Comparison of ENCODE assay signal across 23 cellular contexts in the genomic region with DNA sequence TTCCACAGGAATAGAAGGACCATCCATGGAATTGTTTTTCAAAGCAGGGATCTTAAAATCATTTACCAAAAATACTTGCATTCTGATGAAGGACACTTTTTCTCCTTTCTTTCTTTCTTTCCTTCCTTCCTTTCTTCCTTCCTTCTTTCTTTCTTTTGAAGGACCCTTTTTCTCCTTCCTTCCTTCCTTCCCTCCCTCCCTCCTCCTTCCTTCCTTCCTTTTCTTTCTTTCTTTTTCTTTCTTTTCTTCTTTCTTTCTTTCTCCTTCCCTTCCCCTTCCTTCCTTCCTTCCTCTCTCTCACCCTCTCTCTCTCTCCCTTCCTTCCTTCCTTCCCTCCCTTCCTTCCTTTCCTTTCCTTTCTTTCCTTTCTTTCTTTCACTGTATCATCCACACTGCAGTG.
DNase-seq lines count a peak whose midpoint lies in the region; ATAC-seq and TF ChIP-seq lines count a peak whose summit lies in the region.
"Had no signal": no experiment of that assay in that cellular context is flagged by ENCODE, and none has a peak within 500 bp of the region (broad histone marks: within the 10 kb centered on the region; RNA-seq: fewer than 3 reads in every experiment).

No MANE protein-coding gene starts in this region.

- no peak overlapping the region for H3K4me3 ChIP-seq in CD4-positive, alpha-beta memory T cell (ENCODE audit: low read length in 2 of 2)
- no peak overlapping the region for H3K4me3 ChIP-seq in naive thymus-derived CD4-positive, alpha-beta T cell (ENCODE audit: low read length)
- no peak overlapping the region for H3K4me3 ChIP-seq in upper lobe of right lung
- no peak overlapping the region for H3K4me3 ChIP-seq in adrenal gland
- H3K4me3 ChIP-seq: dorsolateral prefrontal cortex, GM23338, upper lobe of left lung had no signal

- H3K4me3 Mint-ChIP-seq in activated CD4-positive, alpha-beta T cell treated with anti-CD3 and anti-CD28 coated beads for 36 hours = no peak overlapping the region
- peak overlapping the region in 4 of 8 donors; percentile 2 to 43 (median 11) for H3K4me3 Mint-ChIP-seq in CD4-positive, alpha-beta memory T cell
- H3K4me3 Mint-ChIP-seq in activated T-helper 17 cell treated with anti-CD3 and anti-CD28 coated beads, Interleukin-2, amount 50 U/mL, for 72 hours = peak overlapping the region; percentile 42
- H3K4me3 Mint-ChIP-seq in naive thymus-derived CD4-positive, alpha-beta T cell = peak overlapping the region in 1 of 10 donors; percentile 54
- H3K4me3 Mint-ChIP-seq: GM23338, nephron had no signal

- no peaks in the 10 kb centered on the region for H3K9me3 ChIP-seq in CD4-positive, alpha-beta memory T cell (ENCODE audit: control insufficient read depth in 1 of 2, low read length in 2 of 2)
- H3K9me3 ChIP-seq in naive thymus-derived CD4-positive, alpha-beta T cell (ENCODE audit: control insufficient read depth in 2 of 3, low read length in 3 of 3) = no peaks in the 10 kb centered on the region
- H3K9me3 ChIP-seq in upper lobe of right lung (no peaks in the 10 kb centered on the region), adrenal gland (replicated peaks in 1 of 3) (no peaks in the 10 kb centered on the region)
- H3K9me3 ChIP-seq: upper lobe of left lung had no signal

- no peaks in the 10 kb centered on the region for H3K27me3 ChIP-seq in CD4-positive, alpha-beta memory T cell (ENCODE audit: insufficient read depth, low read length)
- no peaks in the 10 kb centered on the region for H3K27me3 ChIP-seq in naive thymus-derived CD4-positive, alpha-beta T cell (ENCODE audit: control insufficient read depth in 2 of 2, insufficient read depth in 2 of 2, low read length in 2 of 2)
- no peaks in the 10 kb centered on the region for H3K27me3 ChIP-seq in upper lobe of right lung
- H3K27me3 ChIP-seq in adrenal gland = no peaks in the 10 kb centered on the region
- H3K27me3 ChIP-seq: dorsolateral prefrontal cortex, upper lobe of left lung had no signal

- CTCF ChIA-PET in activated CD4-positive, alpha-beta T cell treated with anti-CD3 and anti-CD28 coated beads for 36 hours (lab: Charles Lee) = no interaction called here
- CTCF ChIA-PET in CD4-positive, alpha-beta memory T cell (lab: Charles Lee; ENCODE audit: partially characterized antibody) = no interaction called here
- CTCF ChIA-PET in naive thymus-derived CD4-positive, alpha-beta T cell (lab: Charles Lee) = no interaction called here

- no peaks in the 10 kb centered on the region for H3K27me3 Mint-ChIP-seq in activated CD4-positive, alpha-beta T cell treated with anti-CD3 and anti-CD28 coated beads for 36 hours
- H3K27me3 Mint-ChIP-seq in CD4-positive, alpha-beta memory T cell = no peaks in the 10 kb centered on the region
- no peaks in the 10 kb centered on the region for H3K27me3 Mint-ChIP-seq in activated T-helper 17 cell treated with anti-CD3 and anti-CD28 coated beads, Interleukin-2, amount 50 U/mL, for 72 hours
- no peaks in the 10 kb centered on the region for H3K27me3 Mint-ChIP-seq in naive thymus-derived CD4-positive, alpha-beta T cell

- no peak for DNase-seq in activated CD4-positive, alpha-beta T cell treated with anti-CD3 and anti-CD28 coated beads for 36 hours
- DNase-seq in activated CD4-positive, alpha-beta T cell treated with anti-CD3 and anti-CD28 coated beads for 48 hours = no peak
- no peak for DNase-seq in CD4-positive, alpha-beta memory T cell
- DNase-seq in naive thymus-derived CD4-positive, alpha-beta T cell = no peak
- DNase-seq in upper lobe of right lung (no peak), adrenal gland (no peak)
- DNase-seq: activated gamma-delta T cell treated with Interleukin-2 at 50 U/mL for 16 hours; amygdala; dorsolateral prefrontal cortex; foreskin melanocyte; MV-4-11; NCI-H1436 treated with DMSO at 0.1 percent for 48 hours; NCI-H2107; NCI-H345; NCI-H69; PC-3; stimulated activated CD4-positive, alpha-beta T cell treated with anti-CD3 and anti-CD28 coated beads, Interleukin-4, amount 100 ng/mL, for 4 hours; substantia nigra; upper lobe of left lung had no signal

- TF ChIP-seq POLR2A in adrenal gland (IDR thresholded peaks at IDR 0.05) = no peak

- H3K27ac ChIP-seq in CD4-positive, alpha-beta memory T cell (ENCODE audit: low read depth, low read length) = no peak overlapping the region
- H3K27ac ChIP-seq in naive thymus-derived CD4-positive, alpha-beta T cell (ENCODE audit: low read depth, low read length) = no peak overlapping the region
- H3K27ac ChIP-seq in upper lobe of right lung (no peak overlapping the region), adrenal gland (no peak overlapping the region)
- H3K27ac ChIP-seq: dorsolateral prefrontal cortex, upper lobe of left lung had no signal

- POLR2A ChIA-PET in activated CD4-positive, alpha-beta T cell treated with anti-CD3 and anti-CD28 coated beads for 36 hours (lab: Charles Lee) = no interaction called here
- POLR2A ChIA-PET in CD4-positive, alpha-beta memory T cell (lab: Charles Lee; ENCODE audit: partially characterized antibody) = interaction anchor here (1.7 kb wide), 1 partner anchor 73 kb away, joined by 4 read pairs; no protein-coding TSS in a partner anchor
- POLR2A ChIA-PET in naive thymus-derived CD4-positive, alpha-beta T cell (lab: Charles Lee) = no interaction called here

- intact Hi-C loops in activated CD4-positive, alpha-beta T cell treated with anti-CD3 and anti-CD28 coated beads for 36 hours (cut with DNase I, micrococcal nuclease) = loop anchor here (10.0 kb wide), 1 partner anchor 230 kb away; no protein-coding TSS in a partner anchor
- intact Hi-C loops in CD4-positive, alpha-beta memory T cell (cut with micrococcal nuclease) = no loop called here
- intact Hi-C loops in naive thymus-derived CD4-positive, alpha-beta T cell (cut with micrococcal nuclease) = no loop called here
- intact Hi-C loops in upper lobe of right lung (cut with DNase I) (no loop called here), adrenal gland (cut with DNase I) (no loop called here)

- peaks cover 57% of the 10 kb centered on the region for H3K36me3 Mint-ChIP-seq in activated CD4-positive, alpha-beta T cell treated with anti-CD3 and anti-CD28 coated beads for 36 hours (ENCODE audit: low read depth)
- peaks cover 54 to 65% of the 10 kb centered on the region in 2 donors for H3K36me3 Mint-ChIP-seq in CD4-positive, alpha-beta memory T cell
- peaks cover 87% of the 10 kb centered on the region for H3K36me3 Mint-ChIP-seq in activated T-helper 17 cell treated with anti-CD3 and anti-CD28 coated beads, Interleukin-2, amount 50 U/mL, for 72 hours (ENCODE audit: low read depth)
- H3K36me3 Mint-ChIP-seq in naive thymus-derived CD4-positive, alpha-beta T cell = peaks cover 25 to 72% (median 61%) of the 10 kb centered on the region in 5 donors

- peaks cover 2% of the 10 kb centered on the region for H3K9me3 Mint-ChIP-seq in activated CD4-positive, alpha-beta T cell treated with anti-CD3 and anti-CD28 coated beads for 36 hours (ENCODE audit: low read depth)
- peaks cover 0 to 5% (median 0%) of the 10 kb centered on the region in 8 donors for H3K9me3 Mint-ChIP-seq in CD4-positive, alpha-beta memory T cell
- no peaks in the 10 kb centered on the region for H3K9me3 Mint-ChIP-seq in activated T-helper 17 cell treated with anti-CD3 and anti-CD28 coated beads, Interleukin-2, amount 50 U/mL, for 72 hours
- H3K9me3 Mint-ChIP-seq in naive thymus-derived CD4-positive, alpha-beta T cell = peaks cover 0 to 8% (median 0%) of the 10 kb centered on the region in 11 donors
- H3K9me3 Mint-ChIP-seq: GM23338, nephron had no signal

- H3K4me1 ChIP-seq in CD4-positive, alpha-beta memory T cell (ENCODE audit: insufficient read depth, low read length) = peaks cover 48% of the 10 kb centered on the region
- H3K4me1 ChIP-seq in naive thymus-derived CD4-positive, alpha-beta T cell (ENCODE audit: control insufficient read depth in 2 of 2, insufficient read depth in 2 of 2, low read length in 2 of 2) = peaks cover 6 to 19% of the 10 kb centered on the region in 2 donors
- H3K4me1 ChIP-seq in upper lobe of right lung (no peaks in the 10 kb centered on the region), adrenal gland (replicated peaks in 1 of 2) (no peaks in the 10 kb centered on the region)
- H3K4me1 ChIP-seq: upper lobe of left lung had no signal

- H3K27ac Mint-ChIP-seq in activated CD4-positive, alpha-beta T cell treated with anti-CD3 and anti-CD28 coated beads for 36 hours = peak overlapping the region; percentile 83
- H3K27ac Mint-ChIP-seq in CD4-positive, alpha-beta memory T cell = peak overlapping the region; percentile 27 to 81 (median 59)
- H3K27ac Mint-ChIP-seq in activated T-helper 17 cell treated with anti-CD3 and anti-CD28 coated beads, Interleukin-2, amount 50 U/mL, for 72 hours = peak overlapping the region; percentile 73
- peak overlapping the region in 8 of 9 donors; percentile 12 to 94 (median 52) for H3K27ac Mint-ChIP-seq in naive thymus-derived CD4-positive, alpha-beta T cell
- H3K27ac Mint-ChIP-seq: GM23338, nephron had no signal

- peaks cover 28% of the 10 kb centered on the region for H3K36me3 ChIP-seq in CD4-positive, alpha-beta memory T cell (ENCODE audit: insufficient read depth, low read length)
- peaks cover 12 to 72% (median 20%) of the 10 kb centered on the region in 3 experiments for H3K36me3 ChIP-seq in naive thymus-derived CD4-positive, alpha-beta T cell (ENCODE audit: control insufficient read depth in 2 of 3, insufficient read depth in 3 of 3, low read length in 3 of 3)
- H3K36me3 ChIP-seq in upper lobe of right lung (no peaks in the 10 kb centered on the region), adrenal gland (replicated peaks in 1 of 2) (no peaks in the 10 kb centered on the region)
- H3K36me3 ChIP-seq: upper lobe of left lung had no signal

- no peak for TF ChIP-seq CTCF in upper lobe of right lung (IDR thresholded peaks at IDR 0.05)
- TF ChIP-seq CTCF in adrenal gland (IDR thresholded peaks at IDR 0.05) = no peak

- no peak for ATAC-seq in activated CD4-positive, alpha-beta T cell treated with anti-CD3 and anti-CD28 coated beads for 36 hours
- ATAC-seq in activated T-helper 17 cell treated with anti-CD3 and anti-CD28 coated beads, Interleukin-2, amount 50 U/mL, for 72 hours (replicated peaks) = no peak
- ATAC-seq in naive thymus-derived CD4-positive, alpha-beta T cell = no peak
- ATAC-seq in upper lobe of right lung (no peak), GM21576 (IDR thresholded peaks at IDR 0.05; ENCODE audit: unreplicated experiment) (no peak)
- ATAC-seq: GM23338, PC-3 had no signal

- peaks cover 76% of the 10 kb centered on the region for H3K4me1 Mint-ChIP-seq in activated CD4-positive, alpha-beta T cell treated with anti-CD3 and anti-CD28 coated beads for 36 hours
- peaks cover 49 to 68% (median 57%) of the 10 kb centered on the region in 4 donors for H3K4me1 Mint-ChIP-seq in CD4-positive, alpha-beta memory T cell
- peaks cover 59% of the 10 kb centered on the region for H3K4me1 Mint-ChIP-seq in activated T-helper 17 cell treated with anti-CD3 and anti-CD28 coated beads, Interleukin-2, amount 50 U/mL, for 72 hours
- H3K4me1 Mint-ChIP-seq in naive thymus-derived CD4-positive, alpha-beta T cell = peaks cover 27 to 59% (median 48%) of the 10 kb centered on the region in 7 donors
- H3K4me1 Mint-ChIP-seq: GM23338, nephron had no signal

Comparison
In these comparisons a context has a peak if more than half of its experiments do, and no peak if none do; other contexts are left out.
1. intact Hi-C loops: an anchor here in activated CD4-positive, alpha-beta T cell treated with anti-CD3 and anti-CD28 coated beads for 36 hours (10.0 kb wide); none called in CD4-positive, alpha-beta memory T cell, naive thymus-derived CD4-positive, alpha-beta T cell, upper lobe of right lung and adrenal gland.